In the genomic region with DNA sequence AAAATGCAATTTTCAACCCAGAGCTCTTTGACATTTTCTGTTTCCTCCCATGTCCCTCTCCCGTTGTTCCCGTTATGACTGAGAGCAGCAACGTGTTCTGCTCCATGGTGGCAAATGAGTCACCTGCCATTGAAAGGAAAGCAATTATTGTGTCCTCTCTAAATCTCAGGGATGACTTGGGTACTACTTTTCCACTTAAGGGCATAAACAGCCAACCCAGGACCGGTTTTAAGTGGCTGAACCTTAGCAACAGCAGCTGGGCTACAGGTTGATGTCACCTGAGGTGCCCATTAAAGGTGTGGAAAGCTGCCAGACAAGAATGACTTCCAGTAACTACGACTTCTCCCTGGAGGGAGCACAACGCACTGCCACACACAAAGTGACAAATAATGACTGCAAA, we compare ENCODE assay signal across 21 cellular contexts.
DNase-seq lines count a peak whose midpoint lies in the region; ATAC-seq and TF ChIP-seq lines count a peak whose summit lies in the region.
"Had no signal": no experiment of that assay in that cellular context is flagged by ENCODE, and none has a peak within 500 bp of the region (broad histone marks: within the 10 kb centered on the region; RNA-seq: fewer than 3 reads in every experiment).

No MANE protein-coding gene starts in this region.

- H3K4me1 ChIP-seq in GM23338 (ENCODE audit: insufficient read depth) (0 out of 2 replicates have a peak, but pooled peaks cover 4% of the 10 kb centered on the region), trophoblast cell (ENCODE audit: control insufficient read depth in 1 of 2, insufficient read depth in 2 of 2, low read length in 2 of 2) (no peaks in the 10 kb centered on the region)
- H3K4me1 ChIP-seq: pancreas, Peyer's patch, testis had no signal

- H2AFZ ChIP-seq in GM23338 (no peak overlapping the region), trophoblast cell (ENCODE audit: insufficient read depth, low read length, poor library complexity) (no peak overlapping the region)

- no peak overlapping the region for H2BK12ac ChIP-seq in trophoblast cell (ENCODE audit: low read length)

- H3K9me3 Mint-ChIP-seq in GM23338 (no peaks in the 10 kb centered on the region), HFFc6 (no peaks in the 10 kb centered on the region)

- H3K14ac ChIP-seq in trophoblast cell (ENCODE audit: low read length) = no peak overlapping the region

- H3K18ac ChIP-seq in trophoblast cell (ENCODE audit: low read length) = no peak overlapping the region

- H3K4me1 Mint-ChIP-seq in GM23338 (peaks cover 25% of the 10 kb centered on the region), HFFc6 (ENCODE audit: low read depth) (peaks cover 52% of the 10 kb centered on the region)
- H3K4me1 Mint-ChIP-seq: CD4-positive, CD25-positive, alpha-beta regulatory T cell; stimulated activated effector memory CD8-positive, alpha-beta T cell treated with anti-CD3 and anti-CD28 coated beads, Interleukin-12 subunit alpha, Interleukin-12 subunit beta, amount 100 ng/mL, for 72 hours had no signal

- H3K27ac Mint-ChIP-seq in GM23338 (no peak overlapping the region), HFFc6 (no peak overlapping the region; the same call in 1 of the 2 replicates)
- H3K27ac Mint-ChIP-seq: CD4-positive, CD25-positive, alpha-beta regulatory T cell; naive thymus-derived CD4-positive, alpha-beta T cell; stimulated activated effector memory CD8-positive, alpha-beta T cell treated with anti-CD3 and anti-CD28 coated beads, Interleukin-12 subunit alpha, Interleukin-12 subunit beta, amount 100 ng/mL, for 72 hours had no signal

- H3K9ac ChIP-seq in trophoblast cell (ENCODE audit: low read length) = no peak overlapping the region

- H3K27me3 ChIP-seq in GM23338 (ENCODE audit: insufficient read depth) = no peaks in the 10 kb centered on the region
- no peaks in the 10 kb centered on the region for H3K27me3 ChIP-seq in trophoblast cell (ENCODE audit: insufficient read depth, low read length)
- H3K27me3 ChIP-seq: pancreas, Peyer's patch, testis had no signal

- H3K4me3 ChIP-seq in GM23338 (no peak overlapping the region), trophoblast cell (ENCODE audit: low read depth, low read length) (no peak overlapping the region)
- H3K4me3 ChIP-seq: coronary artery, pancreas, Peyer's patch, testis had no signal

- no peak overlapping the region for H2BK5ac ChIP-seq in trophoblast cell (ENCODE audit: low read depth, low read length, poor library complexity)

- H4K12ac ChIP-seq in trophoblast cell (ENCODE audit: low read depth, low read length) = no peak overlapping the region

- H3K79me2 ChIP-seq in GM23338 (replicated peaks; ENCODE audit: insufficient read depth) (no peaks in the 10 kb centered on the region), trophoblast cell (ENCODE audit: control insufficient read depth, insufficient read depth, low read length, poor library complexity) (no peaks in the 10 kb centered on the region)

- no CpG with 5 or more reads among the region's 6 CpGs for WGBS in trophoblast cell (ENCODE audit: extremely low coverage, insufficient coverage, insufficient read length)

- H3F3A ChIP-seq in GM23338 (replicated peaks; ENCODE audit: low read depth) = no peaks in the 10 kb centered on the region

- no peak overlapping the region for H2BK120ac ChIP-seq in trophoblast cell (ENCODE audit: insufficient read depth, low read length, poor library complexity)

- no peak for TF ChIP-seq CTCF in GM23338 (conservative IDR thresholded peaks at IDR 0.05; ENCODE audit: low read depth in 2 of 2)
- TF ChIP-seq CTCF in HFFc6 (IDR thresholded peaks at IDR 0.05) = no peak

- no peaks in the 10 kb centered on the region for H4K20me1 ChIP-seq in GM23338 (replicated peaks; ENCODE audit: insufficient read depth)

- H3K4me2 ChIP-seq in GM23338 = no peak overlapping the region
- H3K4me2 ChIP-seq in trophoblast cell (ENCODE audit: low read length) = no peak overlapping the region

- H2AK5ac ChIP-seq in trophoblast cell (ENCODE audit: low read length) = no peak overlapping the region

- ATAC-seq in GM23338 (no peak), GM21786 (IDR thresholded peaks at IDR 0.05; ENCODE audit: unreplicated experiment) (no peak)
- ATAC-seq: naive thymus-derived CD4-positive, alpha-beta T cell; sciatic nerve; stimulated activated effector memory CD8-positive, alpha-beta T cell treated with anti-CD3 and anti-CD28 coated beads, Interleukin-12 subunit alpha, Interleukin-12 subunit beta, amount 100 ng/mL, for 72 hours had no signal

- no peak overlapping the region for H4K91ac ChIP-seq in trophoblast cell (ENCODE audit: low read depth, low read length)

- no peaks in the 10 kb centered on the region for H3K27me3 Mint-ChIP-seq in GM23338 (ENCODE audit: insufficient read depth, low read depth, poor library complexity)
- H3K27me3 Mint-ChIP-seq in HFFc6 (ENCODE audit: insufficient read depth) = no peaks in the 10 kb centered on the region
- H3K27me3 Mint-ChIP-seq: CD4-positive, CD25-positive, alpha-beta regulatory T cell; naive thymus-derived CD4-positive, alpha-beta T cell had no signal

- H4K8ac ChIP-seq in trophoblast cell (ENCODE audit: low read depth, low read length) = no peak overlapping the region

- DNase-seq in Caki2 (ENCODE audit: low read depth) = peak; percentile 33
- DNase-seq in NCI-H1105 (lab: John Stamatoyannopoulos, UW) = peak; percentile 77
- DNase-seq in NCI-H748 (lab: John Stamatoyannopoulos, UW; ENCODE audit: unreplicated experiment) = peak; percentile 67
- peak; percentile 57 for DNase-seq in islet precursor cell
- no peak for DNase-seq in GM23338 (ENCODE audit: low spot score)
- no peak for DNase-seq in HFFc6
- no peak for DNase-seq in trophoblast cell
- DNase-seq: activated CD4-positive, alpha-beta T cell treated with anti-CD3 and anti-CD28 coated beads for 4 hours; activated gamma-delta T cell; CD4-positive, CD25-positive, alpha-beta regulatory T cell; DND-41; mesenchymal stem cell; naive thymus-derived CD4-positive, alpha-beta T cell; NCI-H1694 treated with DMSO at 0.1 percent for 48 hours; pancreas; Peyer's patch; testis had no signal

- H3K79me1 ChIP-seq in trophoblast cell (ENCODE audit: low read length) = no peaks in the 10 kb centered on the region

- H3K4ac ChIP-seq in trophoblast cell (ENCODE audit: low read depth, low read length) = no peak overlapping the region

- H3K36me3 Mint-ChIP-seq in GM23338 (ENCODE audit: low read depth) (no peaks in the 10 kb centered on the region), HFFc6 (ENCODE audit: low read depth) (no peaks in the 10 kb centered on the region)
- H3K36me3 Mint-ChIP-seq: CD4-positive, CD25-positive, alpha-beta regulatory T cell; stimulated activated effector memory CD8-positive, alpha-beta T cell treated with anti-CD3 and anti-CD28 coated beads, Interleukin-12 subunit alpha, Interleukin-12 subunit beta, amount 100 ng/mL, for 72 hours had no signal

- H3K27ac ChIP-seq in GM23338 (ENCODE audit: low read depth) (no peak overlapping the region), trophoblast cell (ENCODE audit: low read depth, low read length) (no peak overlapping the region)
- H3K27ac ChIP-seq: coronary artery, pancreas, Peyer's patch, testis had no signal

- no peak overlapping the region for H3K23ac ChIP-seq in trophoblast cell (ENCODE audit: low read length)

- in situ Hi-C loops in Caki2 (cut with HindIII; ENCODE audit: low pct_unique_long_range_greater_than_20kb, low sequenced_read_pairs) = no loop called here

- peaks cover 12% of the 10 kb centered on the region; the same call in 1 of the 2 replicates for H3K9me2 ChIP-seq in GM23338 (ENCODE audit: insufficient read depth)

- H3K36me3 ChIP-seq in GM23338 (ENCODE audit: insufficient read depth) (no peaks in the 10 kb centered on the region), trophoblast cell (ENCODE audit: control insufficient read depth in 1 of 2, insufficient read depth in 2 of 2, low read length in 2 of 2) (no peaks in the 10 kb centered on the region)
- H3K36me3 ChIP-seq: pancreas, Peyer's patch had no signal

- H3K9me3 ChIP-seq in trophoblast cell (ENCODE audit: insufficient read depth, low read depth, low read length) = no peaks in the 10 kb centered on the region
- H3K9me3 ChIP-seq: pancreas, Peyer's patch, testis had no signal

- no peak overlapping the region for H3K4me3 Mint-ChIP-seq in GM23338
- H3K4me3 Mint-ChIP-seq in HFFc6 = no peak overlapping the region
- H3K4me3 Mint-ChIP-seq: CD4-positive, CD25-positive, alpha-beta regulatory T cell; naive thymus-derived CD4-positive, alpha-beta T cell; stimulated activated effector memory CD8-positive, alpha-beta T cell treated with anti-CD3 and anti-CD28 coated beads, Interleukin-12 subunit alpha, Interleukin-12 subunit beta, amount 100 ng/mL, for 72 hours had no signal

TF ChIP-seq in GM23338, 12 proteins besides CTCF, POLR2A, EP300 and RAD21 (continues in another document):
- TF ChIP-seq ETS1 (IDR thresholded peaks at IDR 0.05) (no peak), JUNB (IDR thresholded peaks at IDR 0.05; ENCODE audit: unreplicated experiment) (no peak), NANOG (IDR thresholded peaks at IDR 0.05; ENCODE audit: borderline replicate concordance) (no peak)

Comparison
In these comparisons a context has a peak if more than half of its experiments do, and no peak if none do; other contexts are left out.
1. DNase-seq: peak in Caki2 (single experiment), NCI-H1105 (single experiment), NCI-H748 (single experiment) and islet precursor cell (single experiment); none in GM23338 (single experiment), HFFc6 (single experiment) and trophoblast cell (0 of 2).